10 cellular contexts compared by ENCODE assay signal in genomic region chr20:1933465-1933870, GRCh38. TPM values are rescaled to one million over a fixed set of nuclear protein-coding genes. Genes with fewer than 3 reads are reported as not detected.
DNase-seq lines count a peak whose midpoint lies in the region; ATAC-seq and TF ChIP-seq lines count a peak whose summit lies in the region.
"Had no signal": no experiment of that assay in that cellular context is flagged by ENCODE, and none has a peak within 500 bp of the region (broad histone marks: within the 10 kb centered on the region; RNA-seq: fewer than 3 reads in every experiment).

No MANE protein-coding gene starts in this region.

- H3K27me3 Mint-ChIP-seq in Caco-2 (ENCODE audit: insufficient read depth, unreplicated experiment) (no peaks in the 10 kb centered on the region), glutamatergic neuron (ENCODE audit: unreplicated experiment) (peaks cover 8% of the 10 kb centered on the region)

- H3K4me3 ChIP-seq in Caco-2 (ENCODE audit: low read depth, low read length) (no peak overlapping the region), neuronal stem cell (ENCODE audit: low read length in 2 of 2) (no peak overlapping the region)

- BruUV-seq in Caco-2 (replicated peaks; lab: Mats Ljungman, UMichigan) = no TSS peak

- no peak overlapping the region for H3K4me2 ChIP-seq in neuronal stem cell (ENCODE audit: insufficient read depth, low read length, poor library complexity, severe bottlenecking)

- no peaks in the 10 kb centered on the region for H3K27me3 ChIP-seq in layer of hippocampus (ENCODE audit: control insufficient read depth, insufficient read depth, low read length)
- H3K27me3 ChIP-seq in Caco-2 (replicated peaks; ENCODE audit: control insufficient read depth, insufficient read depth, low read length) = no peaks in the 10 kb centered on the region
- H3K27me3 ChIP-seq in neuronal stem cell (ENCODE audit: control insufficient read depth in 3 of 3, insufficient read depth in 3 of 3, low read depth in 1 of 3, low read length in 3 of 3) = no peaks in the 10 kb centered on the region

- H3K27ac Mint-ChIP-seq in Caco-2 (ENCODE audit: unreplicated experiment) (no peak overlapping the region), glutamatergic neuron (ENCODE audit: unreplicated experiment) (no peak overlapping the region)
- H3K27ac Mint-ChIP-seq: stimulated activated naive CD8-positive, alpha-beta T cell treated with anti-CD3 and anti-CD28 coated beads, Interleukin-15, Interleukin-2, amounts not matched to agents 100 ng/mL and 50 ng/mL, for 24 hours had no signal

- no peak overlapping the region for H2BK15ac ChIP-seq in neuronal stem cell (ENCODE audit: low read length)

- H3K9me3 ChIP-seq in Caco-2 (no peaks in the 10 kb centered on the region), neuronal stem cell (replicated peaks in 1 of 2; ENCODE audit: control insufficient read depth in 2 of 2, insufficient read depth in 1 of 2, low read depth in 1 of 2, low read length in 2 of 2) (no peaks in the 10 kb centered on the region)

- no peak overlapping the region for H2BK120ac ChIP-seq in neuronal stem cell (ENCODE audit: low read depth, low read length)

- H2AK5ac ChIP-seq in neuronal stem cell (ENCODE audit: low read depth, low read length) = no peak overlapping the region

- POLR2A ChIA-PET in Caco-2 (lab: Charles Lee) = no interaction called here

- peak overlapping the region; percentile 52 for H3K27ac ChIP-seq in layer of hippocampus (ENCODE audit: low read depth, low read length)
- peak overlapping the region; percentile 46 for H3K27ac ChIP-seq in temporal lobe (ENCODE audit: low read depth, low read length)
- no peak overlapping the region for H3K27ac ChIP-seq in neuronal stem cell (replicated peaks; ENCODE audit: low read length)

- CTCF ChIA-PET in Caco-2 (lab: Charles Lee) = no interaction called here

- peaks cover 13% of the 10 kb centered on the region for H3K36me3 Mint-ChIP-seq in Caco-2 (ENCODE audit: insufficient read depth, unreplicated experiment)
- H3K36me3 Mint-ChIP-seq in glutamatergic neuron (ENCODE audit: unreplicated experiment) = no peaks in the 10 kb centered on the region

- no peaks in the 10 kb centered on the region for H3K9me3 Mint-ChIP-seq in Caco-2 (ENCODE audit: unreplicated experiment)
- H3K9me3 Mint-ChIP-seq in glutamatergic neuron (ENCODE audit: unreplicated experiment) = peaks cover 5% of the 10 kb centered on the region
- H3K9me3 Mint-ChIP-seq: stimulated activated naive CD8-positive, alpha-beta T cell treated with anti-CD3 and anti-CD28 coated beads, Interleukin-15, Interleukin-2, amounts not matched to agents 100 ng/mL and 50 ng/mL, for 24 hours had no signal

- H3K23ac ChIP-seq in neuronal stem cell (ENCODE audit: low read depth, low read length, poor library complexity) = no peak overlapping the region

- H3K4ac ChIP-seq in neuronal stem cell (ENCODE audit: low read length) = no peak overlapping the region

- H3K9ac ChIP-seq in neuronal stem cell (ENCODE audit: low read depth, low read length, poor library complexity) = no peak overlapping the region

- H3K79me1 ChIP-seq in neuronal stem cell (ENCODE audit: low read depth, low read length) = no peaks in the 10 kb centered on the region

- no peak overlapping the region for H4K8ac ChIP-seq in neuronal stem cell (ENCODE audit: low read depth, low read length)

- H4K91ac ChIP-seq in neuronal stem cell (ENCODE audit: low read depth, low read length, poor library complexity) = no peak overlapping the region

- H3K36me3 ChIP-seq in Caco-2 (ENCODE audit: control insufficient read depth, insufficient read depth, low read length) = peaks cover 1% of the 10 kb centered on the region; the same call in 1 of the 2 replicates
- peaks cover 0 to 3% of the 10 kb centered on the region in 2 donors for H3K36me3 ChIP-seq in neuronal stem cell (replicated peaks in 1 of 2; ENCODE audit: control insufficient read depth in 2 of 2, insufficient read depth in 2 of 2, low read length in 2 of 2)

- H3K4me1 Mint-ChIP-seq in Caco-2 (ENCODE audit: low read depth, unreplicated experiment) (no peaks in the 10 kb centered on the region), glutamatergic neuron (ENCODE audit: low read depth, unreplicated experiment) (no peaks in the 10 kb centered on the region)

- no CpG with 5 or more reads among the region's 9 CpGs for WGBS in neuronal stem cell (ENCODE audit: extremely low coverage in 2 of 2, insufficient read length in 2 of 2, insufficient replicate concordance in 1 of 2), 2 donors

- no peak for ATAC-seq in HG02852 (IDR thresholded peaks at IDR 0.05; ENCODE audit: unreplicated experiment)

- H3K4me3 Mint-ChIP-seq in Caco-2 (ENCODE audit: unreplicated experiment) = no peak overlapping the region
- H3K4me3 Mint-ChIP-seq in glutamatergic neuron (ENCODE audit: unreplicated experiment) = no peak overlapping the region
- H3K4me3 Mint-ChIP-seq: stimulated activated naive CD8-positive, alpha-beta T cell treated with anti-CD3 and anti-CD28 coated beads, Interleukin-15, Interleukin-2, amounts not matched to agents 100 ng/mL and 50 ng/mL, for 24 hours had no signal

- TF ChIP-seq CTCF in Caco-2 (IDR thresholded peaks at IDR 0.05; ENCODE audit: insufficient read depth in 1 of 2, low read depth in 1 of 2, low read length in 1 of 2, severe bottlenecking in 1 of 2, unreplicated experiment in 1 of 2) (no peak), glutamatergic neuron (IDR thresholded peaks at IDR 0.05; ENCODE audit: partially characterized antibody, unreplicated experiment) (no peak)

- H3K18ac ChIP-seq in neuronal stem cell (ENCODE audit: low read length) = no peak overlapping the region

- H2BK5ac ChIP-seq in neuronal stem cell (ENCODE audit: low read length) = no peak overlapping the region

- DNase-seq in M059J (ENCODE audit: low read depth) = peak; percentile 83
- peak; percentile 60 for DNase-seq in epidermal melanocyte (ENCODE audit: insufficient read length, low spot score)
- DNase-seq in Caco-2 = no peak
- DNase-seq in neuronal stem cell (ENCODE audit: low spot score) = no peak
- no peak for DNase-seq in glutamatergic neuron
- DNase-seq: central memory CD4-positive, alpha-beta T cell had no signal

- intact Hi-C loops in Caco-2 (cut with micrococcal nuclease; ENCODE audit: unreplicated experiment) = no loop called here

- H3K14ac ChIP-seq in neuronal stem cell (ENCODE audit: low read length) = no peak overlapping the region

- no peak overlapping the region for H2AFZ ChIP-seq in neuronal stem cell (ENCODE audit: low read length)

- no peak overlapping the region for H2BK12ac ChIP-seq in neuronal stem cell (ENCODE audit: low read length)

- H3K4me1 ChIP-seq in Caco-2 (no peaks in the 10 kb centered on the region), neuronal stem cell (ENCODE audit: control insufficient read depth in 2 of 2, insufficient read depth in 1 of 2, low read depth in 1 of 2, low read length in 2 of 2) (no peaks in the 10 kb centered on the region)

RNA-seq across cellular contexts. Expression of gene SIRPA, which starts 38.3 kb away (rescaled TPM):
- 25.1 and 42.4 TPM in 2 replicates for total RNA-seq in M059J (2014; rRNA removed; shearing (Covaris generic))
- 9.3 TPM for total RNA-seq in temporal lobe
- 31.6 and 33.3 TPM in 2 replicates for total RNA-seq in Caco-2 (2022)
- 8.4 TPM for polyA plus RNA-seq in neuronal stem cell (2013, experiment 1 of 2)
- polyA plus RNA-seq in neuronal stem cell (2013, experiment 2 of 2) = 8.4 TPM
- total RNA-seq in glutamatergic neuron (ENCODE audit: unreplicated experiment) = 0.34 TPM

Comparison
In these comparisons a context has a peak if more than half of its experiments do, and no peak if none do; other contexts are left out.
1. DNase-seq: peak in M059J (single experiment) and epidermal melanocyte (single experiment); none in Caco-2 (0 of 2), neuronal stem cell (single experiment) and glutamatergic neuron (single experiment).